Comparison of ENCODE assay signal across 24 cellular contexts in genomic region chr3:171827385-171827784, GRCh38. TPM values are rescaled to one million over a fixed set of nuclear protein-coding genes. Genes with fewer than 3 reads are reported as not detected.
A peak's percentile ranks its signal among the peaks of the same experiment; 100 is the strongest.
DNase-seq lines count a peak whose midpoint lies in the region; ATAC-seq and TF ChIP-seq lines count a peak whose summit lies in the region.
"Had no signal": no experiment of that assay in that cellular context is flagged by ENCODE, and none has a peak within 500 bp of the region (broad histone marks: within the 10 kb centered on the region; RNA-seq: fewer than 3 reads in every experiment).

No MANE protein-coding gene starts in this region.

- no peak for DNase-seq in stimulated activated naive CD8-positive, alpha-beta T cell treated with anti-CD3 and anti-CD28 coated beads, Interleukin-15, Interleukin-2, amounts not matched to agents 100 U/mL and 50 U/mL, for 24 hours
- DNase-seq in stimulated activated naive CD8-positive, alpha-beta T cell treated with anti-CD3 and anti-CD28 coated beads, Interleukin-15, amount 100 ng/mL, for 72 hours = no peak
- no peak for DNase-seq in T-cell
- DNase-seq in natural killer cell = no peak
- no peak for DNase-seq in NCI-H526 treated with DMSO at 0.1 percent for 48 hours (lab: John Stamatoyannopoulos, UW)
- DNase-seq in CD1c-positive myeloid dendritic cell (ENCODE audit: extremely low spot score) = no peak
- no peak for DNase-seq in epidermal melanocyte (ENCODE audit: insufficient read length, low spot score)
- DNase-seq: AML-193, Calu3, DMS153, DND-41, GOT3, HFFc6, KG1, MM.1S, NCI-H1417, NCI-H1694, NCI-H2029 treated with DMSO at 0.1 percent for 48 hours, NCI-H446 treated with DMSO at 0.1 percent for 48 hours, NCI-H526, Right ventricle myocardium superior, RPMI8226 had no signal

- no peak overlapping the region for H3K4me3 Mint-ChIP-seq in stimulated activated naive CD8-positive, alpha-beta T cell treated with anti-CD3 and anti-CD28 coated beads, Interleukin-15, amount 100 ng/mL, for 72 hours
- H3K4me3 Mint-ChIP-seq in T-cell (no peak overlapping the region), natural killer cell (peak overlapping the region; percentile 69)
- H3K4me3 Mint-ChIP-seq: HFFc6 had no signal

- H3K27me3 Mint-ChIP-seq in stimulated activated naive CD8-positive, alpha-beta T cell treated with anti-CD3 and anti-CD28 coated beads, Interleukin-15, amount 100 ng/mL, for 72 hours = peaks cover 44% of the 10 kb centered on the region
- H3K27me3 Mint-ChIP-seq in T-cell (peaks cover 6 to 15% of the 10 kb centered on the region in 2 donors), natural killer cell (ENCODE audit: low read depth in 2 of 2) (peaks cover 5 to 11% of the 10 kb centered on the region in 2 donors)

- H3K4me1 Mint-ChIP-seq in stimulated activated naive CD8-positive, alpha-beta T cell treated with anti-CD3 and anti-CD28 coated beads, Interleukin-15, amount 100 ng/mL, for 72 hours = peaks cover 3% of the 10 kb centered on the region
- peaks cover 0 to 17% (median 15%) of the 10 kb centered on the region in 3 donors for H3K4me1 Mint-ChIP-seq in T-cell
- H3K4me1 Mint-ChIP-seq in natural killer cell = peaks cover 17 to 19% of the 10 kb centered on the region in 2 donors

- no peak for TF ChIP-seq CTCF in natural killer cell (IDR thresholded peaks at IDR 0.05)

- CTCF ChIA-PET in T-cell (lab: Charles Lee) = interaction anchor here in 1 of 2 donors (0.7 kb wide), 1 partner anchor 531 kb away, joined by 6 read pairs; no protein-coding TSS in a partner anchor

- POLR2A ChIA-PET in T-cell (lab: Charles Lee) = no interaction called here

- no peak overlapping the region for H3K27ac Mint-ChIP-seq in stimulated activated naive CD8-positive, alpha-beta T cell treated with anti-CD3 and anti-CD28 coated beads, Interleukin-15, amount 100 ng/mL, for 72 hours
- H3K27ac Mint-ChIP-seq in T-cell (peak overlapping the region; percentile 58 to 60), natural killer cell (peak overlapping the region; percentile 1 to 37)
- H3K27ac Mint-ChIP-seq: HFFc6 had no signal

- no peaks in the 10 kb centered on the region for H3K9me3 Mint-ChIP-seq in stimulated activated naive CD8-positive, alpha-beta T cell treated with anti-CD3 and anti-CD28 coated beads, Interleukin-15, amount 100 ng/mL, for 72 hours
- H3K9me3 Mint-ChIP-seq in T-cell = no peaks in the 10 kb centered on the region
- no peaks in the 10 kb centered on the region for H3K9me3 Mint-ChIP-seq in natural killer cell
- H3K9me3 Mint-ChIP-seq: HFFc6 had no signal

- intact Hi-C loops in natural killer cell (cut with micrococcal nuclease) = no loop called here

- ATAC-seq in stimulated activated naive CD8-positive, alpha-beta T cell treated with anti-CD3 and anti-CD28 coated beads, Interleukin-15, Interleukin-2, amounts not matched to agents 100 U/mL and 50 U/mL, for 24 hours = peak; percentile 29
- ATAC-seq in stimulated activated naive CD8-positive, alpha-beta T cell treated with anti-CD3 and anti-CD28 coated beads, Interleukin-15, amount 100 ng/mL, for 72 hours = no peak
- ATAC-seq in T-cell (replicated peaks in 1 of 4) (peak in 1 of 4 experiments; percentile 51), natural killer cell (peak in 2 of 3 donors; percentile 27 to 53)
- ATAC-seq: A549 had no signal

- H3K36me3 Mint-ChIP-seq in T-cell (no peaks in the 10 kb centered on the region), natural killer cell (no peaks in the 10 kb centered on the region)

RNA-seq across cellular contexts. Expression of gene TMEM212, which starts 15.8 kb away (rescaled TPM):
- total RNA-seq in T-cell (not detected), natural killer cell (not detected)
- total RNA-seq: Calu3, HFFc6, Right ventricle myocardium superior, SJSA1 had no signal

RNA-seq across cellular contexts. Expression of gene PLD1, which starts 17.1 kb away (rescaled TPM):
- total RNA-seq in T-cell (1 to 10 TPM; 1.8 to 3.9 (median 3.2) TPM), natural killer cell (10 to 100 TPM; 13.2 to 26.3 (median 17.1) TPM)

Comparison
In these comparisons a context has a peak if more than half of its experiments do, and no peak if none do; other contexts are left out.
1. H3K27ac Mint-ChIP-seq: peak in T-cell (2 of 2) and natural killer cell (2 of 2); none in stimulated activated naive CD8-positive, alpha-beta T cell treated with anti-CD3 and anti-CD28 coated beads, Interleukin-15, amount 100 ng/mL, for 72 hours (0 of 2).